1 cellular context compared by ENCODE assay signal in the genomic region with DNA sequence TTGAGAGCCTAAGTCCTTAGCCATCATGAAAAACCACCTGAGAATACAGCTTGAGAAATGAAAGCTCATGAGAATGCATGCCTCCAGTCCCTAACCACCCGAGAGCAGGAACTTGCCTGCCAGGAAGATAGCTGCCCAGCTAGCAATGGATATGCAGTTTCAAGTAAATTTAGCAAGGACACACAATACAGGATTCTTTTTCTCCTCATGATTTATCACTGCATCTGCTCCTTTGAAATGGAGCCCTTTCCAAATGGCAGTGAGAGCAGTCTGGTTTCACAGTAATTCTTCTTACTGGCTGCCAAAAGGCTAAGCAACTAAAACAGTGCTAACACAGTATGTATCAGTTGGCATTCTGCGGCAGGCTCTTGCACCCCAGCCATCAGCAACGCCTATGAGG.
TF ChIP-seq lines count a peak whose summit lies in the region.

No MANE protein-coding gene starts in this region.

TF ChIP-seq in K562, 482 proteins besides CTCF, POLR2A, EP300 and RAD21 (continued from another document):
- TF ChIP-seq, protein P1, sequence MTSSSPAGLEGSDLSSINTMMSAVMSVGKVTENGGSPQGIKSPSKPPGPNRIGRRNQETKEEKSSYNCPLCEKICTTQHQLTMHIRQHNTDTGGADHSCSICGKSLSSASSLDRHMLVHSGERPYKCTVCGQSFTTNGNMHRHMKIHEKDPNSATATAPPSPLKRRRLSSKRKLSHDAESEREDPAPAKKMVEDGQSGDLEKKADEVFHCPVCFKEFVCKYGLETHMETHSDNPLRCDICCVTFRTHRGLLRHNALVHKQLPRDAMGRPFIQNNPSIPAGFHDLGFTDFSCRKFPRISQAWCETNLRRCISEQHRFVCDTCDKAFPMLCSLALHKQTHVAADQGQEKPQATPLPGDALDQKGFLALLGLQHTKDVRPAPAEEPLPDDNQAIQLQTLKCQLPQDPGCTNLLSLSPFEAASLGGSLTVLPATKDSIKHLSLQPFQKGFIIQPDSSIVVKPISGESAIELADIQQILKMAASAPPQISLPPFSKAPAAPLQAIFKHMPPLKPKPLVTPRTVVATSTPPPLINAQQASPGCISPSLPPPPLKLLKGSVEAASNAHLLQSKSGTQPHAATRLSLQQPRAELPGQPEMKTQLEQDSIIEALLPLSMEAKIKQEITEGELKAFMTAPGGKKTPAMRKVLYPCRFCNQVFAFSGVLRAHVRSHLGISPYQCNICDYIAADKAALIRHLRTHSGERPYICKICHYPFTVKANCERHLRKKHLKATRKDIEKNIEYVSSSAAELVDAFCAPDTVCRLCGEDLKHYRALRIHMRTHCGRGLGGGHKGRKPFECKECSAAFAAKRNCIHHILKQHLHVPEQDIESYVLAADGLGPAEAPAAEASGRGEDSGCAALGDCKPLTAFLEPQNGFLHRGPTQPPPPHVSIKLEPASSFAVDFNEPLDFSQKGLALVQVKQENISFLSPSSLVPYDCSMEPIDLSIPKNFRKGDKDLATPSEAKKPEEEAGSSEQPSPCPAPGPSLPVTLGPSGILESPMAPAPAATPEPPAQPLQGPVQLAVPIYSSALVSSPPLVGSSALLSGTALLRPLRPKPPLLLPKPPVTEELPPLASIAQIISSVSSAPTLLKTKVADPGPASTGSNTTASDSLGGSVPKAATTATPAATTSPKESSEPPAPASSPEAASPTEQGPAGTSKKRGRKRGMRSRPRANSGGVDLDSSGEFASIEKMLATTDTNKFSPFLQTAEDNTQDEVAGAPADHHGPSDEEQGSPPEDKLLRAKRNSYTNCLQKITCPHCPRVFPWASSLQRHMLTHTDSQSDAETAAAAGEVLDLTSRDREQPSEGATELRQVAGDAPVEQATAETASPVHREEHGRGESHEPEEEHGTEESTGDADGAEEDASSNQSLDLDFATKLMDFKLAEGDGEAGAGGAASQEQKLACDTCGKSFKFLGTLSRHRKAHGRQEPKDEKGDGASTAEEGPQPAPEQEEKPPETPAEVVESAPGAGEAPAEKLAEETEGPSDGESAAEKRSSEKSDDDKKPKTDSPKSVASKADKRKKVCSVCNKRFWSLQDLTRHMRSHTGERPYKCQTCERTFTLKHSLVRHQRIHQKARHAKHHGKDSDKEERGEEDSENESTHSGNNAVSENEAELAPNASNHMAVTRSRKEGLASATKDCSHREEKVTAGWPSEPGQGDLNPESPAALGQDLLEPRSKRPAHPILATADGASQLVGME (CRISPR knock-in tag; IDR thresholded peaks at IDR 0.05), result no peak
- TF ChIP-seq, protein P2, sequence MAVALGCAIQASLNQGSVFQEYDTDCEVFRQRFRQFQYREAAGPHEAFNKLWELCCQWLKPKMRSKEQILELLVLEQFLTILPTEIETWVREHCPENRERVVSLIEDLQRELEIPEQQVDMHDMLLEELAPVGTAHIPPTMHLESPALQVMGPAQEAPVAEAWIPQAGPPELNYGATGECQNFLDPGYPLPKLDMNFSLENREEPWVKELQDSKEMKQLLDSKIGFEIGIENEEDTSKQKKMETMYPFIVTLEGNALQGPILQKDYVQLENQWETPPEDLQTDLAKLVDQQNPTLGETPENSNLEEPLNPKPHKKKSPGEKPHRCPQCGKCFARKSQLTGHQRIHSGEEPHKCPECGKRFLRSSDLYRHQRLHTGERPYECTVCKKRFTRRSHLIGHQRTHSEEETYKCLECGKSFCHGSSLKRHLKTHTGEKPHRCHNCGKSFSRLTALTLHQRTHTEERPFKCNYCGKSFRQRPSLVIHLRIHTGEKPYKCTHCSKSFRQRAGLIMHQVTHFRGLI (CRISPR knock-in tag; IDR thresholded peaks at IDR 0.05), result no peak
- TF ChIP-seq POLR2AphosphoS2 (IDR thresholded peaks at IDR 0.05; ENCODE audit: low read length), result no peak
- TF ChIP-seq, protein P3, sequence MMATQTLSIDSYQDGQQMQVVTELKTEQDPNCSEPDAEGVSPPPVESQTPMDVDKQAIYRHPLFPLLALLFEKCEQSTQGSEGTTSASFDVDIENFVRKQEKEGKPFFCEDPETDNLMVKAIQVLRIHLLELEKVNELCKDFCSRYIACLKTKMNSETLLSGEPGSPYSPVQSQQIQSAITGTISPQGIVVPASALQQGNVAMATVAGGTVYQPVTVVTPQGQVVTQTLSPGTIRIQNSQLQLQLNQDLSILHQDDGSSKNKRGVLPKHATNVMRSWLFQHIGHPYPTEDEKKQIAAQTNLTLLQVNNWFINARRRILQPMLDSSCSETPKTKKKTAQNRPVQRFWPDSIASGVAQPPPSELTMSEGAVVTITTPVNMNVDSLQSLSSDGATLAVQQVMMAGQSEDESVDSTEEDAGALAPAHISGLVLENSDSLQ (IDR thresholded peaks at IDR 0.05), result no peak
- no peak for TF ChIP-seq HDAC1 (IDR thresholded peaks at IDR 0.05)
- TF ChIP-seq FOXJ2 (tag; IDR thresholded peaks at IDR 0.05), result no peak
- TF ChIP-seq, protein P4, sequence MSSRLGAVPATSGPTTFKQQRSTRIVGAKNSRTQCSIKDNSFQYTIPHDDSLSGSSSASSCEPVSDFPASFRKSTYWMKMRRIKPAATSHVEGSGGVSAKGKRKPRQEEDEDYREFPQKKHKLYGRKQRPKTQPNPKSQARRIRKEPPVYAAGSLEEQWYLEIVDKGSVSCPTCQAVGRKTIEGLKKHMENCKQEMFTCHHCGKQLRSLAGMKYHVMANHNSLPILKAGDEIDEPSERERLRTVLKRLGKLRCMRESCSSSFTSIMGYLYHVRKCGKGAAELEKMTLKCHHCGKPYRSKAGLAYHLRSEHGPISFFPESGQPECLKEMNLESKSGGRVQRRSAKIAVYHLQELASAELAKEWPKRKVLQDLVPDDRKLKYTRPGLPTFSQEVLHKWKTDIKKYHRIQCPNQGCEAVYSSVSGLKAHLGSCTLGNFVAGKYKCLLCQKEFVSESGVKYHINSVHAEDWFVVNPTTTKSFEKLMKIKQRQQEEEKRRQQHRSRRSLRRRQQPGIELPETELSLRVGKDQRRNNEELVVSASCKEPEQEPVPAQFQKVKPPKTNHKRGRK (tag; IDR thresholded peaks at IDR 0.05), result no peak
- TF ChIP-seq ZNF717 (CRISPR knock-in tag; IDR thresholded peaks at IDR 0.05), result no peak
TF ChIP-seq in K562: peak in this region for 0.
